8 cellular contexts compared by ENCODE assay signal in the genomic region with DNA sequence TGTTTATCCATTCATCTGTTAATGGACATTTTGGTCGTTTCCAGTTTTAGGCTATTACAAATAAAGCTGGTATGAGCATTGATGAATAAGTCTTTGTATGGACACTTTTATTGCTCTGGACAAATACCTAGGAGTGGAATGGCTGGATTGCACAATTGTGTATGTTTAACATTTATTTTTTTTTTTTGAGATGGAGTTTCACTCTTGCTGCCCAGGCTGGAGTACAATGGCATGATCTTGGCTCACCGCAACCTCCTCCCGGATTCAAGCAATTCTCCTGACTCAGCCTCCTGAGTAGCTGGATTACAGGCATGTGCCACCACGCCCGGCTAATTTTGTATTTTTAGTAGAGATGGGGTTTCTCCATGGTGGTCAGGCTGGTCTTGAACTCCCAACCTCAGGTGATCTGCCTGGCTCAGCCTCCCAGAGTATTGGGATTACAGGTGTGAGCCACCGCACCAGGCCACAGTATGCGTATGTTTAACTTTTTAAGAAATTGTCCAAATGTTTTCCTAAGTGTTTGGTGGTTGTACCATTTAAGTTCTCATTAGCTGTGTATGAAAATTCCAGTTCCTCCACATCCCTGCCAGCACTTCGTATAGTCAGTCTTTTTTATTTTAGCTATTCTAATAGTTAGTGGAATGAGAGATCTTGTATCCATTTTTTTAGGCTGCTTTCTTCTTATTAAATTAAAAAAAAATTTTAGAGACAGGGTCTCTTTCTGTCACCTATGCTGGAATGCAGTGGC.
DNase-seq lines count a peak whose midpoint lies in the region; ATAC-seq, FAIRE-seq and TF ChIP-seq lines count a peak whose summit lies in the region.
"Not testable (repeated sequence)": the region's sequence is repeated elsewhere in the genome, so short reads cannot be mapped to it uniquely, and the experiment has no call there.

No MANE protein-coding gene starts in this region.

- not testable (repeated sequence) for FAIRE-seq in bronchial epithelial cell (lab: Jason Lieb, UNC)

- intact Hi-C loops in left colon (cut with DNase I, micrococcal nuclease), result not testable (repeated sequence)

- H3K27me3 ChIP-seq in bronchial epithelial cell (ENCODE audit: control insufficient read depth, insufficient read depth, low read length), result not testable (repeated sequence)

- not testable (repeated sequence) for H3K4me3 ChIP-seq in bronchial epithelial cell (ENCODE audit: low read depth, low read length); fibroblast of mammary gland (ENCODE audit: control insufficient read depth, low read depth, low read length); skeletal muscle cell (ENCODE audit: low read depth, low read length)

- DNase-seq in AG08395 (ENCODE audit: low spot score) (peak; percentile 66), GM04503 (ENCODE audit: low read depth) (peak; percentile 87), LoVo (ENCODE audit: low spot score) (peak; percentile 59), T1000 (lab: John Stamatoyannopoulos, UW) (peak; percentile 60), bronchial epithelial cell (ENCODE audit: low read depth) (peak; percentile 98), fibroblast of mammary gland (ENCODE audit: low read depth) (peak; percentile 91), left colon (peak in 1 of 2 donors; percentile 30), skeletal muscle cell (ENCODE audit: low read depth) (peak; percentile 82)

- TF ChIP-seq CTCF in bronchial epithelial cell (IDR thresholded peaks at IDR 0.05; ENCODE audit: insufficient read depth, low read length, severe bottlenecking); fibroblast of mammary gland (conservative IDR thresholded peaks at IDR 0.05; ENCODE audit: control insufficient read depth, insufficient read depth, low read depth, low read length): not testable (repeated sequence)

- H3K36me3 ChIP-seq in bronchial epithelial cell (ENCODE audit: control insufficient read depth, insufficient read depth, low read length), result not testable (repeated sequence)

- ATAC-seq in left colon, result peak; percentile 79
